In the genomic region with DNA sequence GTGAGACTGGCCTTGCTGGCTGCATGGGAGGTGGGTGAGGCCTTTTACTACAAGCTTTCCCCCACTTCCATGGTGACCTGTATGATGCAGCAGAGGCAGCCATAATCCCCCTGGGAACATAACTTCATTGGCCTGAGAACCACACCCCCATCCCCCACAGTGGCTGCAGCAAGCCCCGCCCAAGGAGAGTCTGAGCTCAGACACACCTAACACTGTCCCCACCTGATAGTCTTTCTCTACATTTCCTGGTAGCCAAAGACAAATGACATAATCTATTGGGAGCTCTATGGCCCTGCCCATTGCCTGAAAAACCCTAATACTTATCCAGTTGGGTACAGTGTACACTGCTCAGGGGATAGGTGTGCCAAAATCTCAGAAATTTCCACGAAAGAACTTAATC, we compare ENCODE assay signal across 25 cellular contexts.
"Had no signal": no experiment of that assay in that cellular context is flagged by ENCODE, and none has a peak within 500 bp of the region (broad histone marks: within the 10 kb centered on the region; RNA-seq: fewer than 3 reads in every experiment).

No MANE protein-coding gene starts in this region.

- H3K9me3 ChIP-seq: psoas muscle, right lobe of liver, sigmoid colon, stomach, thoracic aorta, thyroid gland, tibial nerve, upper lobe of left lung, uterus had no signal

- H3K36me3 ChIP-seq: neural progenitor cell, ovary, right lobe of liver, sigmoid colon, stomach, thoracic aorta, thyroid gland, tibial nerve, upper lobe of left lung, uterus had no signal

- H3K27me3 ChIP-seq: neural progenitor cell, ovary, right lobe of liver, sigmoid colon, stomach, thyroid gland, tibial nerve, upper lobe of left lung, uterus had no signal

- H3K4me3 ChIP-seq: neural progenitor cell, ovary, psoas muscle, right lobe of liver, sigmoid colon, stomach, thoracic aorta, thyroid gland, tibial nerve, upper lobe of left lung, uterus had no signal

- ATAC-seq: natural killer cell; psoas muscle; right cardiac atrium; right lobe of liver; stimulated activated effector memory CD8-positive, alpha-beta T cell treated with anti-CD3 and anti-CD28 coated beads, Interleukin-12 subunit alpha, Interleukin-12 subunit beta, amount 100 ng/mL, for 72 hours; stimulated activated naive B cell treated with anti-CD40 and anti-IgM and Interleukin-4, amounts not matched to agents 10 μg/mL and 1 μg/mL and 100 μg/mL, for 72 hours had no signal

- H3K9ac ChIP-seq: neural progenitor cell, parathyroid adenoma had no signal

- DNase-seq: natural killer cell; occipital lobe; ovary; posterior cingulate gyrus; psoas muscle; right cardiac atrium; right lobe of liver; sigmoid colon; small intestine; stimulated activated CD4-positive, alpha-beta T cell treated with anti-CD3 and anti-CD28 coated beads, Interleukin-15, amount 100 ng/mL, for 24 hours; stimulated activated CD4-positive, alpha-beta T cell treated with anti-CD3 and anti-CD28 coated beads, Interleukin-2, amount 100 ng/mL, for 24 hours; stimulated activated CD4-positive, alpha-beta T cell treated with anti-CD3 and anti-CD28 coated beads, Interleukin-2, amount 100 ng/mL, for 48 hours; stimulated activated CD4-positive, alpha-beta T cell treated with anti-CD3 and anti-CD28 coated beads, Interleukin-4, amount 100 ng/mL, for 24 hours; stimulated activated naive B cell treated with anti-CD40 and anti-IgM and Interleukin-4, amounts not matched to agents 10 μg/mL and 1 μg/mL and 100 μg/mL, for 72 hours; stimulated activated naive CD4-positive, alpha-beta T cell treated with Interleukin-2 at 50 U/mL for 16 hours; stomach; thyroid gland; trophoblast cell; upper lobe of left lung; uterus had no signal

- H3K4me1 ChIP-seq: neural progenitor cell, parathyroid adenoma, psoas muscle, right lobe of liver, sigmoid colon, stomach, thyroid gland, tibial nerve, upper lobe of left lung, uterus had no signal
